8 cellular contexts compared by ENCODE assay signal in genomic region chr9:12640021-12640587, GRCh38. TPM values are rescaled to one million over a fixed set of nuclear protein-coding genes. Genes with fewer than 3 reads are reported as not detected.
DNase-seq lines count a peak whose midpoint lies in the region; ATAC-seq and TF ChIP-seq lines count a peak whose summit lies in the region.

No MANE protein-coding gene starts in this region.

- no peak overlapping the region for H3T11ph ChIP-seq in H9 (ENCODE audit: low read length)

- H3K18ac ChIP-seq in H9 (ENCODE audit: insufficient read length, low read depth, low read length): no peak overlapping the region

- H3K14ac ChIP-seq in H9 (ENCODE audit: insufficient read depth, low read length): no peak overlapping the region

- no peak overlapping the region for H3K4me3 ChIP-seq in AG10803 (ENCODE audit: low read length)
- H3K4me3 ChIP-seq in dorsolateral prefrontal cortex: no peak overlapping the region
- H3K4me3 ChIP-seq in coronary artery: no peak overlapping the region

- H2AK5ac ChIP-seq in H9 (ENCODE audit: insufficient read length, low read length): no peak overlapping the region

- H3K4me1 Mint-ChIP-seq in H9 (peaks cover 0 to 2% of the 10 kb centered on the region in 2 experiments; a peak in 1 of 4 replicates), neural crest cell (no peaks in the 10 kb centered on the region)

- H2BK120ac ChIP-seq in H9 (ENCODE audit: low read depth, low read length, poor library complexity, severe bottlenecking): no peak overlapping the region

- no peak overlapping the region for H4K8ac ChIP-seq in H9 (replicated peaks; ENCODE audit: insufficient read length, low read depth, low read length)

- no peak overlapping the region for H3K56ac ChIP-seq in H9 (ENCODE audit: insufficient read length, low read depth, low read length)

- H3K4me3 Mint-ChIP-seq in H9 (no peak overlapping the region), neural crest cell (no peak overlapping the region)

- no peak overlapping the region for H2BK15ac ChIP-seq in H9 (ENCODE audit: low read depth, low read length)

- H2BK5ac ChIP-seq in H9 (ENCODE audit: insufficient read length, low read length): no peak overlapping the region

- no peaks in the 10 kb centered on the region for H4K20me1 ChIP-seq in H9 (ENCODE audit: control insufficient read depth, insufficient read depth, insufficient read length)

- H3K9me3 Mint-ChIP-seq in H9 (no peaks in the 10 kb centered on the region), neural crest cell (no peaks in the 10 kb centered on the region)

- H4K5ac ChIP-seq in H9 (ENCODE audit: insufficient read length, low read depth, low read length): no peak overlapping the region

- H2BK20ac ChIP-seq in H9 (ENCODE audit: low read depth, low read length, poor library complexity, severe bottlenecking): no peak overlapping the region

- H3K79me2 ChIP-seq in H9 (ENCODE audit: insufficient read depth, low read length): no peaks in the 10 kb centered on the region

- no peaks in the 10 kb centered on the region for H3K23me2 ChIP-seq in H9 (ENCODE audit: insufficient read length, low read depth, low read length, poor library complexity, severe bottlenecking)

- H3K9me3 ChIP-seq in H9 (ENCODE audit: control insufficient read depth, low read depth, low read length): no peaks in the 10 kb centered on the region

- DNase-seq in AG10803 (ENCODE audit: low read depth) (peak; percentile 51), H9 (no peak), NCI-H524 (lab: John Stamatoyannopoulos, UW) (peak; percentile 11 to 68), dorsolateral prefrontal cortex (no peak), neural crest cell (ENCODE audit: low read depth, low spot score) (no peak), coronary artery (ENCODE audit: low spot score) (no peak)

- TF ChIP-seq CTCF in AG10803 (conservative IDR thresholded peaks at IDR 0.05; ENCODE audit: low read length) (peak; percentile 53), H9 (conservative IDR thresholded peaks at IDR 0.05) (peak; percentile 75), dorsolateral prefrontal cortex (IDR thresholded peaks at IDR 0.05 in 54 of 56, conservative IDR thresholded peaks at IDR 0.05 in 2 of 56; ENCODE audit: low read depth in 1 of 56, partially characterized antibody in 56 of 56) (peak in 55 of 56 donors; percentile 10 to 68 (median 46)), neural crest cell (conservative IDR thresholded peaks at IDR 0.05) (peak; percentile 72), coronary artery (IDR thresholded peaks at IDR 0.05) (no peak)

- no peaks in the 10 kb centered on the region for H3K4me1 ChIP-seq in H9 (ENCODE audit: insufficient read depth, low read length)

- H4K91ac ChIP-seq in H9 (ENCODE audit: insufficient read length, low read depth, low read length): no peak overlapping the region

- WGBS in H9 (ENCODE audit: extremely low coverage, insufficient read length, low lambda C conversion rate): no CpG with 5 or more reads among the region's 2 CpGs

- no peak for ATAC-seq in GM21825 (IDR thresholded peaks at IDR 0.05; ENCODE audit: unreplicated experiment)
- ATAC-seq in GM19324 (IDR thresholded peaks at IDR 0.05; ENCODE audit: low FRiP score, unreplicated experiment): no peak

- no peak overlapping the region for H3K9ac ChIP-seq in H9 (ENCODE audit: extremely low read depth, insufficient read length, low read length)

- H3K27ac ChIP-seq in H9 (ENCODE audit: insufficient read length, low read depth, low read length) (no peak overlapping the region), dorsolateral prefrontal cortex (no peak overlapping the region), coronary artery (no peak overlapping the region)

- no peak overlapping the region for H3K4ac ChIP-seq in H9 (ENCODE audit: low read depth, low read length)

- H2AFZ ChIP-seq in H9 (ENCODE audit: low read length): no peak overlapping the region

- no peak overlapping the region for H2BK12ac ChIP-seq in H9 (ENCODE audit: insufficient read length, low read depth, low read length)

- intact Hi-C loops in dorsolateral prefrontal cortex (cut with DNase I): no loop called here

- H3K36me3 Mint-ChIP-seq in H9 (ENCODE audit: insufficient read depth in 1 of 3, low read depth in 3 of 3) (no peaks in the 10 kb centered on the region), neural crest cell (ENCODE audit: low read depth) (no peaks in the 10 kb centered on the region)

- H3K23ac ChIP-seq in H9 (ENCODE audit: insufficient read length, low read depth, low read length): no peak overlapping the region

- H3K4me2 ChIP-seq in H9 (ENCODE audit: insufficient read depth, insufficient read length, low read length): no peak overlapping the region

- H3K27me3 ChIP-seq in H9 (ENCODE audit: insufficient read depth, low read length) (no peaks in the 10 kb centered on the region), dorsolateral prefrontal cortex (peaks cover 0 to 6% (median 0%) of the 10 kb centered on the region in 45 donors)

- H3K27ac Mint-ChIP-seq in H9 (no peak overlapping the region), neural crest cell (ENCODE audit: unreplicated experiment) (no peak overlapping the region)

- H3K27me3 Mint-ChIP-seq in H9 (ENCODE audit: low read depth): no peaks in the 10 kb centered on the region
- peaks cover 3% of the 10 kb centered on the region for H3K27me3 Mint-ChIP-seq in neural crest cell (ENCODE audit: low read depth)

- no peaks in the 10 kb centered on the region for H3K79me1 ChIP-seq in H9 (ENCODE audit: insufficient read depth, low read depth, low read length, poor library complexity, severe bottlenecking)

RNA-seq across cellular contexts. Expression of gene TYRP1, which starts 53.1 kb away (rescaled TPM):
- total RNA-seq in H9 (2021): 0.18 TPM in 1 of 2 replicates, not detected in the other
- total RNA-seq in dorsolateral prefrontal cortex: 1 to 10 TPM in 105 of 120 experiments, under 1 TPM in 14, not detected in 1; 0.26 to 8.9 (median 2.7) TPM
- not detected in 2 replicates for total RNA-seq in neural crest cell

Comparison
In these comparisons a context has a peak if more than half of its experiments do, and no peak if none do; other contexts are left out.
1. DNase-seq: peak in AG10803 (single experiment) and NCI-H524 (2 of 2); none in H9 (single experiment), dorsolateral prefrontal cortex (0 of 10), neural crest cell (single experiment) and coronary artery (single experiment).